ENCODE assay signal across 8 cellular contexts in the genomic region with DNA sequence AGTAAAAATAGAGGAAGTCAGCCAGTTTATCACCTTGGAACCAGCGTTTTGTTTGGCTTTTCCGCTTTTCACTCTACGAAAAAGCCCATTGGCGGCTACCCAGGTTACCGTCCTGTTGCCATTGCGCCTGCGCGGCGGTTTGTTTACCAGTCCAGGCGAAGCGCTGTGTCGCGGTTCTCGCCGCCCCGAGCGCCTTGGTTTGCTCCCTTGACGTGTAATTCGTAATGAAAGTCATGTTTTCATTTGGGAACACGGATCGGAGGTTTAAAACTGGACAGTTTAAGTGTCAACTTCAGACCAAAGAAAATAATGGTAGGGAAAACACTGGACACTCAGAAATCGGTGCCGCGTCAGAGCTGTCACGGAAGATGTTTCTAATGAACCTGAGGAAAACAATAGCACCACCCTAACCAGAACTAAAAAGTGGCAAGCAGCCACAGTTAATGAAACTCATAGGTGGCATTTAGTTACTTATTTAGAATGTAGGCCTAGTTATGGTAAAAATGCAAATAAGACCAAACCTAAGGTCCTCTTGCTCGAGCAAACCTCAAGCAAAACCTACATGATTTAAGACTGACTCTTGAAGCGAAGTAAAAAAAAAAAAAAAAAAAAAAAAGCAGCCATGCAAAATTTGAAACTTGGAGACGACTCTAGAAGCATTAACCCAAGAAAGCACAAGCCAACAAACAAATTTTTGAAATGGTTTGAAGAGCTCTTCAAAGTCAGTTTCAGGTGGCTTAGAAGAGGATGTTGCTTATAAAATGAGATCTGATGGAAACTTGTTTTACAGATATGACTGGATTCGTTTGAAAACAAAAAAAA. TPM values are rescaled to one million over a fixed set of nuclear protein-coding genes. Genes with fewer than 3 reads are reported as not detected.
DNase-seq lines count a peak whose midpoint lies in the region; ATAC-seq and TF ChIP-seq lines count a peak whose summit lies in the region.

No MANE protein-coding gene starts in this region.

- H3K4me1 Mint-ChIP-seq in T-helper 1 cell treated with Interleukin-12 subunit alpha and Interleukin-12 subunit beta and Interleukin-4 antibody, amounts not matched to agents 30 μg/mL and 1 μg/mL, for 36 hours (ENCODE audit: low read depth): peaks cover 42% of the 10 kb centered on the region

- H3K9me3 ChIP-seq in right cardiac atrium (ENCODE audit: control insufficient read depth, low read length) (no peaks in the 10 kb centered on the region), uterus (no peaks in the 10 kb centered on the region)

- no peaks in the 10 kb centered on the region for H3K36me3 ChIP-seq in uterus

- H3K27ac ChIP-seq in right cardiac atrium (ENCODE audit: low read length) (peak overlapping the region; percentile 91), uterus (peak overlapping the region; percentile 99 to 100)

- peaks cover 9% of the 10 kb centered on the region for H3K36me3 Mint-ChIP-seq in T-helper 1 cell treated with Interleukin-12 subunit alpha and Interleukin-12 subunit beta and Interleukin-4 antibody, amounts not matched to agents 30 μg/mL and 1 μg/mL, for 36 hours (ENCODE audit: low read depth)

- no peaks in the 10 kb centered on the region for H3K9me3 Mint-ChIP-seq in T-helper 1 cell treated with Interleukin-12 subunit alpha and Interleukin-12 subunit beta and Interleukin-4 antibody, amounts not matched to agents 30 μg/mL and 1 μg/mL, for 36 hours

- H3K4me1 ChIP-seq in right cardiac atrium (ENCODE audit: control insufficient read depth, insufficient read depth, low read length): no peaks in the 10 kb centered on the region
- no peaks in the 10 kb centered on the region for H3K4me1 ChIP-seq in uterus

- peak overlapping the region; percentile 96 for H3K27ac Mint-ChIP-seq in T-helper 1 cell treated with Interleukin-12 subunit alpha and Interleukin-12 subunit beta and Interleukin-4 antibody, amounts not matched to agents 30 μg/mL and 1 μg/mL, for 36 hours

- POLR2A ChIA-PET in GM10248 (lab: Yijun Ruan, JAX): interaction anchor here (0.6 kb wide), 2 partner anchors 218 to 351 kb away, joined by 3 to 7 read pairs; no protein-coding TSS in a partner anchor

- H3K27me3 ChIP-seq in right cardiac atrium (ENCODE audit: control insufficient read depth, insufficient read depth) (no peaks in the 10 kb centered on the region), uterus (no peaks in the 10 kb centered on the region)

- no peak for TF ChIP-seq CTCF in GM10248 (IDR thresholded peaks at IDR 0.05; ENCODE audit: control extremely low read depth, extremely low read depth, low read depth, missing control alignments)
- TF ChIP-seq CTCF in uterus (IDR thresholded peaks at IDR 0.05): peak in 1 of 4 experiments; percentile 0

- DNase-seq in GM10248 (ENCODE audit: extremely low spot score) (peak; percentile 82), NCI-H1105 treated with DMSO at 0.1 percent for 48 hours (lab: John Stamatoyannopoulos, UW) (peak; percentile 89), amygdala (lab: John Stamatoyannopoulos, UW) (peak in 55 of 56 donors; percentile 46 to 91 (median 79)), right cardiac atrium (peak; percentile 91 to 97 (median 96)), pulmonary artery endothelial cell (ENCODE audit: low read depth, low spot score) (peak; percentile 69), uterus (peak; percentile 89 to 93)

- intact Hi-C loops in right cardiac atrium (cut with DNase I): no loop called here
- intact Hi-C loops in uterus (cut with DNase I; ENCODE audit: low total_unique reads): no loop called here

- CTCF ChIA-PET in GM10248 (lab: Yijun Ruan, JAX): interaction anchor here (1.0 to 1.9 kb wide), 6 partner anchors 12 to 320 kb away, joined by 4 to 8 read pairs (median 6); no protein-coding TSS in a partner anchor

- peak overlapping the region; percentile 83 for H3K4me3 ChIP-seq in right cardiac atrium (ENCODE audit: low read length)
- peak overlapping the region; percentile 63 to 72 for H3K4me3 ChIP-seq in uterus

- peak overlapping the region; percentile 95 for H3K4me3 Mint-ChIP-seq in T-helper 1 cell treated with Interleukin-12 subunit alpha and Interleukin-12 subunit beta and Interleukin-4 antibody, amounts not matched to agents 30 μg/mL and 1 μg/mL, for 36 hours

- no peaks in the 10 kb centered on the region for H3K27me3 Mint-ChIP-seq in T-helper 1 cell treated with Interleukin-12 subunit alpha and Interleukin-12 subunit beta and Interleukin-4 antibody, amounts not matched to agents 30 μg/mL and 1 μg/mL, for 36 hours (ENCODE audit: low read depth)

- ATAC-seq in HG02642 (IDR thresholded peaks at IDR 0.05; ENCODE audit: poor library complexity, unreplicated experiment): peak; percentile 77
- ATAC-seq in right cardiac atrium: peak; percentile 93

- TF ChIP-seq POLR2A in uterus (IDR thresholded peaks at IDR 0.05): peak; percentile 64 to 92

- WGBS in right cardiac atrium: under 1% methylated on average over 29 of the region's 29 CpGs

RNA-seq across cellular contexts. Expression of a gene that starts 0.8 kb away (rescaled TPM):
- under 1 TPM in 1 of 4 donors, not detected in 3; 0.17 TPM for total RNA-seq in right cardiac atrium
- polyA plus RNA-seq in right cardiac atrium: 0.05 TPM
- 0.33 and 0.78 TPM in 2 replicates for total RNA-seq in pulmonary artery endothelial cell
- under 1 TPM in 1 of 4 donors, not detected in 3; 0.83 TPM for total RNA-seq in uterus

RNA-seq across cellular contexts. Expression of a gene that starts 20.4 kb away (rescaled TPM):
- 10 to 100 TPM; 28.9 to 48.0 (median 46.5) TPM for total RNA-seq in right cardiac atrium
- 35.2 TPM for polyA plus RNA-seq in right cardiac atrium
- total RNA-seq in pulmonary artery endothelial cell: 49.5 and 56.7 TPM in 2 replicates
- total RNA-seq in uterus: 100 to 1,000 TPM in 1 of 4 donors, 10 to 100 TPM in 3; 40.7 to 104 (median 86.0) TPM

Comparison
In these comparisons a context has a peak if more than half of its experiments do, and no peak if none do; other contexts are left out.
1. Peak in every context shown above with its lines: DNase-seq, ATAC-seq, H3K4me3 ChIP-seq and H3K27ac ChIP-seq.